Comparison of ENCODE assay signal across 8 cellular contexts in genomic region chr2:26561918-26562810, GRCh38.
DNase-seq lines count a peak whose midpoint lies in the region; ATAC-seq and TF ChIP-seq lines count a peak whose summit lies in the region.

No MANE protein-coding gene starts in this region.

- TF ChIP-seq POLR2A in transverse colon (IDR thresholded peaks at IDR 0.05), result no peak

- POLR2A ChIA-PET in SK-N-SH (lab: Yijun Ruan, JAX), result interaction anchor here (0.6 to 0.9 kb wide), 3 partner anchors 40 to 230 kb away, joined by 3 read pairs; no protein-coding TSS in a partner anchor

- no peaks in the 10 kb centered on the region for H4K20me1 ChIP-seq in SK-N-SH (ENCODE audit: insufficient read depth)

- peak overlapping the region; percentile 55 for H3K4me2 ChIP-seq in SK-N-SH

- 53% methylated on average over 33 of the region's 69 CpGs for WGBS in SK-N-SH (ENCODE audit: low lambda C conversion rate)
- WGBS in transverse colon (ENCODE audit: low coverage in 1 of 2), 2 donors, result 17 to 77% methylated on average over 7 to 69 of the region's 69 CpGs

- H2AFZ ChIP-seq in SK-N-SH (ENCODE audit: low read depth), result no peak overlapping the region

- no peak for TF ChIP-seq EP300 in SK-N-SH (IDR thresholded peaks at IDR 0.05; ENCODE audit: borderline replicate concordance in 1 of 2, low read depth in 1 of 2, low read length in 1 of 2)
- no peak for TF ChIP-seq EP300 in transverse colon (IDR thresholded peaks at IDR 0.05; ENCODE audit: low read depth)

- TF ChIP-seq RAD21 in SK-N-SH (IDR thresholded peaks at IDR 0.05; ENCODE audit: low read length), result peak; percentile 40

- peak; percentile 91 for ATAC-seq in mucosa of descending colon
- ATAC-seq in HG03565 (IDR thresholded peaks at IDR 0.05; ENCODE audit: unreplicated experiment), result no peak

- H3K9ac ChIP-seq in HUES6 (ENCODE audit: low read length), result no peak overlapping the region
- no peak overlapping the region for H3K9ac ChIP-seq in SK-N-SH
- H3K9ac ChIP-seq in duodenal mucosa (ENCODE audit: low read depth in 1 of 2, low read length in 2 of 2), result no peak overlapping the region

- no peaks in the 10 kb centered on the region for H3F3A ChIP-seq in SK-N-SH (replicated peaks; ENCODE audit: insufficient read depth)

- H3K4me1 ChIP-seq in BE2C, result no peaks in the 10 kb centered on the region
- peaks cover 10% of the 10 kb centered on the region for H3K4me1 ChIP-seq in HUES6 (ENCODE audit: control insufficient read depth, insufficient read depth, low read length)
- peaks cover 0 to 9% of the 10 kb centered on the region in 2 experiments; a peak in 1 of 4 replicates for H3K4me1 ChIP-seq in SK-N-SH (ENCODE audit: control insufficient read depth in 1 of 2, insufficient read depth in 2 of 2, low read depth in 1 of 2, low read length in 1 of 2)
- H3K4me1 ChIP-seq in duodenal mucosa (ENCODE audit: control insufficient read depth in 1 of 2, insufficient read depth in 2 of 2, low read length in 2 of 2), result peaks cover 6 to 11% of the 10 kb centered on the region in 2 donors
- peaks cover 12% of the 10 kb centered on the region for H3K4me1 ChIP-seq in mucosa of descending colon (ENCODE audit: low read depth)
- peaks cover 7 to 17% (median 15%) of the 10 kb centered on the region in 4 donors for H3K4me1 ChIP-seq in transverse colon

- intact Hi-C loops in mucosa of descending colon (cut with DNase I, micrococcal nuclease) (no loop called here), transverse colon (cut with DNase I; ENCODE audit: low total_unique reads) (no loop called here)

- H3K36me3 ChIP-seq in BE2C, result no peaks in the 10 kb centered on the region
- H3K36me3 ChIP-seq in HUES6 (ENCODE audit: control insufficient read depth, insufficient read depth, low read length), result no peaks in the 10 kb centered on the region
- no peaks in the 10 kb centered on the region for H3K36me3 ChIP-seq in SK-N-SH (replicated peaks in 1 of 2; ENCODE audit: control insufficient read depth in 1 of 2, insufficient read depth in 2 of 2, low read length in 1 of 2)
- no peaks in the 10 kb centered on the region for H3K36me3 ChIP-seq in duodenal mucosa (ENCODE audit: control insufficient read depth in 1 of 2, insufficient read depth in 2 of 2, low read length in 2 of 2)
- no peaks in the 10 kb centered on the region for H3K36me3 ChIP-seq in mucosa of descending colon (ENCODE audit: low read depth)
- no peaks in the 10 kb centered on the region for H3K36me3 ChIP-seq in transverse colon

- H3K27ac ChIP-seq in HUES6 (ENCODE audit: low read depth, low read length), result no peak overlapping the region
- no peak overlapping the region for H3K27ac ChIP-seq in SK-N-SH (ENCODE audit: low read depth in 2 of 2, low read length in 1 of 2)
- no peak overlapping the region for H3K27ac ChIP-seq in duodenal mucosa (ENCODE audit: low read depth, low read length)
- H3K27ac ChIP-seq in transverse colon, result no peak overlapping the region

- H3K27me3 ChIP-seq in BE2C, result no peaks in the 10 kb centered on the region
- H3K27me3 ChIP-seq in HUES6 (ENCODE audit: control insufficient read depth, insufficient read depth, low read length), result peaks cover 63% of the 10 kb centered on the region
- H3K27me3 ChIP-seq in SK-N-SH (ENCODE audit: insufficient read depth), result peaks cover 85% of the 10 kb centered on the region
- H3K27me3 ChIP-seq in duodenal mucosa (ENCODE audit: control insufficient read depth in 1 of 2, insufficient read depth in 2 of 2, low read length in 2 of 2), result peaks cover 59 to 64% of the 10 kb centered on the region in 2 donors
- peaks cover 73% of the 10 kb centered on the region for H3K27me3 ChIP-seq in transverse colon

- H3K9me3 ChIP-seq in BE2C, result no peaks in the 10 kb centered on the region
- H3K9me3 ChIP-seq in HUES6 (ENCODE audit: control insufficient read depth, insufficient read depth, low read depth, low read length), result no peaks in the 10 kb centered on the region
- no peaks in the 10 kb centered on the region for H3K9me3 ChIP-seq in SK-N-SH
- H3K9me3 ChIP-seq in duodenal mucosa (ENCODE audit: control insufficient read depth in 1 of 2, low read length in 2 of 2), result no peaks in the 10 kb centered on the region
- no peaks in the 10 kb centered on the region for H3K9me3 ChIP-seq in mucosa of descending colon
- no peaks in the 10 kb centered on the region for H3K9me3 ChIP-seq in transverse colon

- no peaks in the 10 kb centered on the region for H3K9me2 ChIP-seq in SK-N-SH

- no peaks in the 10 kb centered on the region for H3K79me2 ChIP-seq in SK-N-SH (ENCODE audit: insufficient read depth)

- in situ Hi-C loops in transverse colon (cut with MboI; ENCODE audit: low pct_ligation_motif_present in 1 of 4, low pct_unique_long_range_greater_than_20kb in 1 of 4, low sequenced_read_pairs in 3 of 4), result no loop called here

- TF ChIP-seq CTCF in BE2C (IDR thresholded peaks at IDR 0.05; ENCODE audit: low read depth, low read length), result peak; percentile 50
- peak; percentile 32; the same call in 1 of the 2 replicates for TF ChIP-seq CTCF in SK-N-SH (IDR thresholded peaks at IDR 0.05)
- no peak for TF ChIP-seq CTCF in mucosa of descending colon (IDR thresholded peaks at IDR 0.05)
- TF ChIP-seq CTCF in transverse colon (IDR thresholded peaks at IDR 0.05), result peak; percentile 23 to 46 (median 27)

- CTCF ChIA-PET in SK-N-SH (lab: Yijun Ruan, JAX), result interaction anchor here (0.5 to 11.1 kb wide), 26 partner anchors 9 to 462 kb away, joined by 3 to 153 read pairs (median 4); partner anchors contain the start of gene SLC35F6

- DNase-seq in BE2C (peak; percentile 91), SK-N-SH (peak; percentile 99), mucosa of descending colon (peak; percentile 45 to 74 (median 73)), transverse colon (peak; percentile 61), GM19238 (ENCODE audit: insufficient read length, low spot score) (no peak)

- H3K4me3 ChIP-seq in BE2C (ENCODE audit: low read depth, low read length), result peak overlapping the region; percentile 67
- H3K4me3 ChIP-seq in HUES6 (ENCODE audit: low read depth, low read length), result peak overlapping the region; percentile 54
- peak overlapping the region; percentile 12 to 43; a peak in 3 of 4 replicates for H3K4me3 ChIP-seq in SK-N-SH (ENCODE audit: low read depth in 2 of 2, low read length in 1 of 2)
- peak overlapping the region; percentile 51 to 53 for H3K4me3 ChIP-seq in duodenal mucosa (ENCODE audit: low read depth in 1 of 2, low read length in 2 of 2)
- no peak overlapping the region for H3K4me3 ChIP-seq in mucosa of descending colon
- peak overlapping the region; percentile 4 to 51 (median 22) for H3K4me3 ChIP-seq in transverse colon

TF ChIP-seq in SK-N-SH, 30 proteins besides CTCF, POLR2A, EP300 and RAD21 (continues in another document):
- TF ChIP-seq POLR2AphosphoS5 (IDR thresholded peaks at IDR 0.05; ENCODE audit: low read depth, low read length), result no peak
- TF ChIP-seq MXI1 (IDR thresholded peaks at IDR 0.05; ENCODE audit: low read depth, low read length), result peak; percentile 61
- TF ChIP-seq, protein P1, sequence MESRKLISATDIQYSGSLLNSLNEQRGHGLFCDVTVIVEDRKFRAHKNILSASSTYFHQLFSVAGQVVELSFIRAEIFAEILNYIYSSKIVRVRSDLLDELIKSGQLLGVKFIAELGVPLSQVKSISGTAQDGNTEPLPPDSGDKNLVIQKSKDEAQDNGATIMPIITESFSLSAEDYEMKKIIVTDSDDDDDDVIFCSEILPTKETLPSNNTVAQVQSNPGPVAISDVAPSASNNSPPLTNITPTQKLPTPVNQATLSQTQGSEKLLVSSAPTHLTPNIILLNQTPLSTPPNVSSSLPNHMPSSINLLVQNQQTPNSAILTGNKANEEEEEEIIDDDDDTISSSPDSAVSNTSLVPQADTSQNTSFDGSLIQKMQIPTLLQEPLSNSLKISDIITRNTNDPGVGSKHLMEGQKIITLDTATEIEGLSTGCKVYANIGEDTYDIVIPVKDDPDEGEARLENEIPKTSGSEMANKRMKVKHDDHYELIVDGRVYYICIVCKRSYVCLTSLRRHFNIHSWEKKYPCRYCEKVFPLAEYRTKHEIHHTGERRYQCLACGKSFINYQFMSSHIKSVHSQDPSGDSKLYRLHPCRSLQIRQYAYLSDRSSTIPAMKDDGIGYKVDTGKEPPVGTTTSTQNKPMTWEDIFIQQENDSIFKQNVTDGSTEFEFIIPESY (IDR thresholded peaks at IDR 0.05; ENCODE audit: borderline replicate concordance, low read depth), result no peak
- no peak for TF ChIP-seq FOSL2 (IDR thresholded peaks at IDR 0.05; ENCODE audit: borderline replicate concordance, low read depth)
- TF ChIP-seq, protein P2, sequence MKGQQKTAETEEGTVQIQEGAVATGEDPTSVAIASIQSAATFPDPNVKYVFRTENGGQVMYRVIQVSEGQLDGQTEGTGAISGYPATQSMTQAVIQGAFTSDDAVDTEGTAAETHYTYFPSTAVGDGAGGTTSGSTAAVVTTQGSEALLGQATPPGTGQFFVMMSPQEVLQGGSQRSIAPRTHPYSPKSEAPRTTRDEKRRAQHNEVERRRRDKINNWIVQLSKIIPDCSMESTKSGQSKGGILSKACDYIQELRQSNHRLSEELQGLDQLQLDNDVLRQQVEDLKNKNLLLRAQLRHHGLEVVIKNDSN (IDR thresholded peaks at IDR 0.05; ENCODE audit: borderline replicate concordance, low read depth), result no peak
- no peak for TF ChIP-seq TEAD4 (IDR thresholded peaks at IDR 0.05; ENCODE audit: borderline replicate concordance, insufficient read depth)
- TF ChIP-seq FOXJ3 (CRISPR knock-in tag; IDR thresholded peaks at IDR 0.05), result peak; percentile 63; the same call in 1 of the 2 replicates
- peak; percentile 18; the same call in 1 of the 2 replicates for TF ChIP-seq SMC3 (IDR thresholded peaks at IDR 0.05; ENCODE audit: low read depth, low read length)
- peak; percentile 49; the same call in 1 of the 2 replicates for TF ChIP-seq RCOR1 (IDR thresholded peaks at IDR 0.05; ENCODE audit: low read length)
